Comparison of ENCODE assay signal across 21 cellular contexts in genomic region chr6:31874084-31874670, GRCh38. TPM values are rescaled to one million over a fixed set of nuclear protein-coding genes. Genes with fewer than 3 reads are reported as not detected.
"Had no signal": no experiment of that assay in that cellular context is flagged by ENCODE, and none has a peak within 500 bp of the region (broad histone marks: within the 10 kb centered on the region; RNA-seq: fewer than 3 reads in every experiment).

No MANE protein-coding gene starts in this region.

- DNase-seq: activated CD8-positive, alpha-beta memory T cell treated with anti-CD3 and anti-CD28 coated beads, Interleukin-2, amount 10 ng/mL, durations not matched to agents 7 days and 5 days; activated effector memory CD4-positive, alpha-beta T cell treated with anti-CD3 and anti-CD28 coated beads, Interleukin-2, amount 50 U/mL, for 16 hours; activated T-cell treated with anti-CD3 and anti-CD28 coated beads, Interleukin-2, amount 50 U/mL, for 24 hours; amygdala; brain microvascular endothelial cell; dorsolateral prefrontal cortex; foreskin melanocyte; head of caudate nucleus; islet precursor cell; left lung; mucosa of descending colon; stimulated activated CD4-positive, alpha-beta T cell treated with anti-CD3 and anti-CD28 coated beads, Interleukin-4, amount 100 ng/mL, for 1 hour; stimulated activated CD8-positive, alpha-beta memory T cell treated with anti-CD3 and anti-CD28 coated beads, Interleukin-4, amount 100 ng/mL, for 48 hours; testis had no signal

- H3K27ac ChIP-seq: brain microvascular endothelial cell, dorsolateral prefrontal cortex, left lung, testis, vagina had no signal

- H3K27me3 ChIP-seq: brain microvascular endothelial cell, dorsolateral prefrontal cortex, left lung, testis, vagina had no signal

- H3K4me3 Mint-ChIP-seq: activated CD8-positive, alpha-beta memory T cell treated with anti-CD3 and anti-CD28 coated beads, Interleukin-2, amount 10 ng/mL, durations not matched to agents 7 days and 5 days; activated T-cell treated with anti-CD3 and anti-CD28 coated beads, Interleukin-2, amount 50 U/mL, for 24 hours; natural killer cell treated with Interleukin-12 subunit alpha and Interleukin-12 subunit beta and Interleukin-15 and Interleukin-18, amount 100 ng/mL, for 72 hours; stimulated activated naive CD8-positive, alpha-beta T cell treated with anti-CD3 and anti-CD28 coated beads, Interleukin-15, Interleukin-2, amounts not matched to agents 100 ng/mL and 50 ng/mL, for 24 hours; T-helper 1 cell treated with Interleukin-12 subunit alpha and Interleukin-12 subunit beta and Interleukin-4 antibody, amounts not matched to agents 30 μg/mL and 1 μg/mL, for 36 hours had no signal

- H3K36me3 ChIP-seq: left lung, vagina had no signal

- H3K4me1 ChIP-seq: left lung, testis had no signal

- H3K9me3 Mint-ChIP-seq: activated naive CD4-positive, alpha-beta T cell treated with anti-CD3 and anti-CD28 coated beads, Interleukin-2, amount 50 U/mL, for 72 hours; activated T-cell treated with anti-CD3 and anti-CD28 coated beads, Interleukin-2, amount 50 U/mL, for 24 hours; natural killer cell treated with Interleukin-12 subunit alpha and Interleukin-12 subunit beta and Interleukin-15 and Interleukin-18, amount 100 ng/mL, for 72 hours; stimulated activated naive CD8-positive, alpha-beta T cell treated with anti-CD3 and anti-CD28 coated beads, Interleukin-15, Interleukin-2, amounts not matched to agents 100 ng/mL and 50 ng/mL, for 24 hours; T-helper 1 cell treated with Interleukin-12 subunit alpha and Interleukin-12 subunit beta and Interleukin-4 antibody, amounts not matched to agents 30 μg/mL and 1 μg/mL, for 36 hours had no signal

- FAIRE-seq: TTC549 had no signal

- H3K27ac Mint-ChIP-seq: activated CD8-positive, alpha-beta memory T cell treated with anti-CD3 and anti-CD28 coated beads, Interleukin-2, amount 10 ng/mL, durations not matched to agents 7 days and 5 days; activated naive CD4-positive, alpha-beta T cell treated with anti-CD3 and anti-CD28 coated beads, Interleukin-2, amount 50 U/mL, for 72 hours; natural killer cell treated with Interleukin-12 subunit alpha and Interleukin-12 subunit beta and Interleukin-15 and Interleukin-18, amount 100 ng/mL, for 72 hours; T-helper 1 cell treated with Interleukin-12 subunit alpha and Interleukin-12 subunit beta and Interleukin-4 antibody, amounts not matched to agents 30 μg/mL and 1 μg/mL, for 36 hours had no signal

- H3K9me3 ChIP-seq: left lung, mucosa of descending colon, testis, vagina had no signal

- ATAC-seq: activated naive CD4-positive, alpha-beta T cell treated with anti-CD3 and anti-CD28 coated beads, Interleukin-2, amount 50 U/mL, for 72 hours; left lung; natural killer cell treated with Interleukin-12 subunit alpha and Interleukin-12 subunit beta and Interleukin-15 and Interleukin-18, amount 100 ng/mL, for 72 hours had no signal

- H3K4me3 ChIP-seq: dorsolateral prefrontal cortex, left lung, mucosa of descending colon, testis, vagina had no signal

- H3K27me3 Mint-ChIP-seq: activated CD8-positive, alpha-beta memory T cell treated with anti-CD3 and anti-CD28 coated beads, Interleukin-2, amount 10 ng/mL, durations not matched to agents 7 days and 5 days; activated T-cell treated with anti-CD3 and anti-CD28 coated beads, Interleukin-2, amount 50 U/mL, for 24 hours; stimulated activated naive CD8-positive, alpha-beta T cell treated with anti-CD3 and anti-CD28 coated beads, Interleukin-15, Interleukin-2, amounts not matched to agents 100 ng/mL and 50 ng/mL, for 24 hours had no signal

- H3K36me3 Mint-ChIP-seq: activated CD8-positive, alpha-beta memory T cell treated with anti-CD3 and anti-CD28 coated beads, Interleukin-2, amount 10 ng/mL, durations not matched to agents 7 days and 5 days; activated naive CD4-positive, alpha-beta T cell treated with anti-CD3 and anti-CD28 coated beads, Interleukin-2, amount 50 U/mL, for 72 hours; natural killer cell treated with Interleukin-12 subunit alpha and Interleukin-12 subunit beta and Interleukin-15 and Interleukin-18, amount 100 ng/mL, for 72 hours had no signal

RNA-seq across cellular contexts. Expression of gene SLC44A4, which starts 4.6 kb away (rescaled TPM):
- total RNA-seq: activated CD8-positive, alpha-beta memory T cell treated with anti-CD3 and anti-CD28 coated beads, Interleukin-2, amount 10 ng/mL, durations not matched to agents 7 days and 5 days; cerebellum; natural killer cell treated with Interleukin-12 subunit alpha and Interleukin-12 subunit beta and Interleukin-15 and Interleukin-18, amount 100 ng/mL, for 72 hours had no signal
